2 cellular contexts compared by ENCODE assay signal in the genomic region with DNA sequence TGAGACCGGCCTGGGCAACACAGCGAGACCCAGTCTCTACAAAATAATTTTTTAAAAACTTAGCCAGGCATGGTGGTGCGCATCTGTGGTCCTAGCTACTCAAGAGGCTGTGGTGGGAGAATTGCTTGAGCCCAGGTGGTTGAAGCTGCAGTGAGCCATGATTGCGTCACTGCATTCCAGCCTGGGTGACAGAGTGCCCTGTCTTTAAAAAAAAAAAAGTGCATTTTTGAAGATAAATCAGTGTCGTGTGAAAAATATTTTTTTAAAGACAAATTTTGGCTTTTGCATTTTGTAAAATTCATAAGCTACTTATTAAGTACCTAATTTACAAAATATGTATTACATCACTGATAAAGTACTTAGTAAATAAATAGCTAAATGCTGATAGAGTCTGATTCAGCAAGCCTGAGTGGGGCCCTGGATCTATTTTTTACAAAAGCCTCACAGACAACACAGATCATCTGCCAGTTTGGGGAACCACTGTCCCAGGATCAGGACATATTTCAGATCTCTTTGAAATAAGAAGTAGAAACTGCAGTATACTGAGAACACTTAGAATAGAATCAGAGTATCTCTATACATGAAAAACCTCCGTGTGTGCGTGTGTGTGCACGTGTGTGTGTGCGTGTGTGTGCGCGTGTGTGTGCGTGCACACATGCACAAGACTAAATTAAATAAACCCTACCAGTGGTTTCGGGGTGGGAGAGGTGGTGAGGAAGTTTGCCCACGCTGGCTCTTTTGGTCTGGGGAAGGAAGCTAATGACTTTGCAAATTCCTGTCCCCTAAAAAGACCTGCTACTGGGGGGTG.
TF ChIP-seq lines count a peak whose summit lies in the region.

No MANE protein-coding gene starts in this region.

TF ChIP-seq in IMR-90, 13 proteins besides CTCF, POLR2A, EP300 and RAD21 (continued from another document):
- TF ChIP-seq, protein P1, sequence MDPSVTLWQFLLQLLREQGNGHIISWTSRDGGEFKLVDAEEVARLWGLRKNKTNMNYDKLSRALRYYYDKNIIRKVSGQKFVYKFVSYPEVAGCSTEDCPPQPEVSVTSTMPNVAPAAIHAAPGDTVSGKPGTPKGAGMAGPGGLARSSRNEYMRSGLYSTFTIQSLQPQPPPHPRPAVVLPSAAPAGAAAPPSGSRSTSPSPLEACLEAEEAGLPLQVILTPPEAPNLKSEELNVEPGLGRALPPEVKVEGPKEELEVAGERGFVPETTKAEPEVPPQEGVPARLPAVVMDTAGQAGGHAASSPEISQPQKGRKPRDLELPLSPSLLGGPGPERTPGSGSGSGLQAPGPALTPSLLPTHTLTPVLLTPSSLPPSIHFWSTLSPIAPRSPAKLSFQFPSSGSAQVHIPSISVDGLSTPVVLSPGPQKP (IDR thresholded peaks at IDR 0.05; ENCODE audit: borderline replicate concordance, low read depth, low read length): no peak
- TF ChIP-seq MXI1 (IDR thresholded peaks at IDR 0.05; ENCODE audit: borderline replicate concordance, low read depth, low read length): no peak
- no peak for TF ChIP-seq FOS (IDR thresholded peaks at IDR 0.05; ENCODE audit: low read depth, low read length)
- TF ChIP-seq SMC3 (IDR thresholded peaks at IDR 0.05; ENCODE audit: low read depth, low read length): no peak

TF ChIP-seq in liver, 16 proteins besides CTCF, POLR2A, EP300 and RAD21 (continued from another document):
- TF ChIP-seq, protein P2, sequence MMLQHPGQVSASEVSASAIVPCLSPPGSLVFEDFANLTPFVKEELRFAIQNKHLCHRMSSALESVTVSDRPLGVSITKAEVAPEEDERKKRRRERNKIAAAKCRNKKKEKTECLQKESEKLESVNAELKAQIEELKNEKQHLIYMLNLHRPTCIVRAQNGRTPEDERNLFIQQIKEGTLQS (IDR thresholded peaks at IDR 0.05): peak; percentile 49
